Comparison of ENCODE assay signal across 18 cellular contexts in genomic region chr19:49213791-49214190, GRCh38. TPM values are rescaled to one million over a fixed set of nuclear protein-coding genes. Genes with fewer than 3 reads are reported as not detected.
A peak's percentile ranks its signal among the peaks of the same experiment; 100 is the strongest.
DNase-seq lines count a peak whose midpoint lies in the region; ATAC-seq and TF ChIP-seq lines count a peak whose summit lies in the region.
"Had no signal": no experiment of that assay in that cellular context is flagged by ENCODE, and none has a peak within 500 bp of the region (broad histone marks: within the 10 kb centered on the region; RNA-seq: fewer than 3 reads in every experiment).

No MANE protein-coding gene starts in this region.

- H3K36me3 ChIP-seq in SK-N-SH (replicated peaks in 1 of 2; ENCODE audit: control insufficient read depth in 1 of 2, insufficient read depth in 2 of 2, low read length in 1 of 2) = peaks cover 0 to 26% of the 10 kb centered on the region in 2 experiments
- peaks cover 5% of the 10 kb centered on the region for H3K36me3 ChIP-seq in mucosa of descending colon (ENCODE audit: low read depth)

- H3K9me3 ChIP-seq in SK-N-SH (no peaks in the 10 kb centered on the region), mucosa of descending colon (no peaks in the 10 kb centered on the region)
- H3K9me3 ChIP-seq: tibial artery had no signal

- peaks cover under 1% of the 10 kb centered on the region; the same call in 1 of the 2 replicates for H3K27me3 ChIP-seq in SK-N-SH (ENCODE audit: insufficient read depth)
- H3K27me3 ChIP-seq: tibial artery had no signal

- H3K4me3 Mint-ChIP-seq in chondrocyte (ENCODE audit: unreplicated experiment) = no peak overlapping the region
- no peak overlapping the region for H3K4me3 Mint-ChIP-seq in activated naive CD8-positive, alpha-beta T cell treated with anti-CD3 and anti-CD28 coated beads, Interleukin-2, amount 50 U/mL, for 24 hours
- H3K4me3 Mint-ChIP-seq: activated B cell treated with CpG ODN at 0.5 μM for 24 hours; activated T-cell treated with anti-CD3 and anti-CD28 coated beads, Interleukin-2, amount 50 U/mL, for 24 hours had no signal

- H3K9ac ChIP-seq in SK-N-SH = no peak overlapping the region
- H3K9ac ChIP-seq: GM23248 had no signal

- H3K4me1 Mint-ChIP-seq in chondrocyte (ENCODE audit: low read depth) = peaks cover 6% of the 10 kb centered on the region
- peaks cover 9% of the 10 kb centered on the region for H3K4me1 Mint-ChIP-seq in activated naive CD8-positive, alpha-beta T cell treated with anti-CD3 and anti-CD28 coated beads, Interleukin-2, amount 50 U/mL, for 24 hours

- H2AFZ ChIP-seq in SK-N-SH (ENCODE audit: low read depth) = no peak overlapping the region
- H2AFZ ChIP-seq: GM23248 had no signal

- no peaks in the 10 kb centered on the region for H3K9me3 Mint-ChIP-seq in chondrocyte (ENCODE audit: low read depth)
- no peaks in the 10 kb centered on the region for H3K9me3 Mint-ChIP-seq in activated naive CD8-positive, alpha-beta T cell treated with anti-CD3 and anti-CD28 coated beads, Interleukin-2, amount 50 U/mL, for 24 hours
- H3K9me3 Mint-ChIP-seq: activated B cell treated with CpG ODN at 0.5 μM for 24 hours; activated T-cell treated with anti-CD3 and anti-CD28 coated beads, Interleukin-2, amount 50 U/mL, for 24 hours had no signal

- TF ChIP-seq RAD21 in SK-N-SH (IDR thresholded peaks at IDR 0.05; ENCODE audit: low read length) = no peak

- 83% methylated on average over 13 of the region's 13 CpGs for WGBS in SK-N-SH (ENCODE audit: low lambda C conversion rate)

- DNase-seq in SK-N-SH (no peak), LNCaP clone FGC (ENCODE audit: low read depth) (no peak), chondrocyte (ENCODE audit: low spot score) (no peak), retinal pigment epithelial cell (ENCODE audit: low read depth) (no peak), mucosa of descending colon (no peak)
- DNase-seq in activated naive CD8-positive, alpha-beta T cell treated with anti-CD3 and anti-CD28 coated beads, Interleukin-2, amount 50 U/mL, for 24 hours = no peak
- DNase-seq: ACHN; activated B cell treated with CpG ODN at 0.5 μM for 24 hours; activated T-cell treated with anti-CD3 and anti-CD28 coated beads, Interleukin-2, amount 50 U/mL, for 24 hours; amniotic stem cell; GM23248; mammary epithelial cell; NCI-H2081 treated with DMSO at 0.1 percent for 48 hours; tibial artery had no signal

- H3K9me2 ChIP-seq in SK-N-SH = no peaks in the 10 kb centered on the region

- POLR2A ChIA-PET in SK-N-SH (lab: Yijun Ruan, JAX) = no interaction called here

- CTCF ChIA-PET in SK-N-SH (lab: Yijun Ruan, JAX) = interaction anchor here (1.0 to 6.7 kb wide), 6 partner anchors 12 to 215 kb away, joined by 3 to 48 read pairs (median 6); no protein-coding TSS in a partner anchor

- peak; percentile 46 for TF ChIP-seq CTCF in SK-N-SH (IDR thresholded peaks at IDR 0.05)
- peak; percentile 25; the same call in 1 of the 2 replicates for TF ChIP-seq CTCF in LNCaP clone FGC (IDR thresholded peaks at IDR 0.05; ENCODE audit: control insufficient read depth, extremely low read depth, insufficient read depth)
- peak; percentile 54 for TF ChIP-seq CTCF in chondrocyte (IDR thresholded peaks at IDR 0.05)
- TF ChIP-seq CTCF in retinal pigment epithelial cell (conservative IDR thresholded peaks at IDR 0.05; ENCODE audit: low read depth, low read length) = peak; percentile 26
- TF ChIP-seq CTCF in mucosa of descending colon (IDR thresholded peaks at IDR 0.05) = no peak

- no peak overlapping the region for H3K27ac Mint-ChIP-seq in chondrocyte (ENCODE audit: unreplicated experiment)
- H3K27ac Mint-ChIP-seq in activated naive CD8-positive, alpha-beta T cell treated with anti-CD3 and anti-CD28 coated beads, Interleukin-2, amount 50 U/mL, for 24 hours = no peak overlapping the region
- H3K27ac Mint-ChIP-seq: activated B cell treated with CpG ODN at 0.5 μM for 24 hours; activated T-cell treated with anti-CD3 and anti-CD28 coated beads, Interleukin-2, amount 50 U/mL, for 24 hours had no signal

- H3F3A ChIP-seq in SK-N-SH (replicated peaks; ENCODE audit: insufficient read depth) = peaks cover 15% of the 10 kb centered on the region

- intact Hi-C loops in mucosa of descending colon (cut with DNase I, micrococcal nuclease) = no loop called here

- no peaks in the 10 kb centered on the region for H4K20me1 ChIP-seq in SK-N-SH (ENCODE audit: insufficient read depth)

- H3K27me3 Mint-ChIP-seq in chondrocyte (ENCODE audit: low read depth) = peaks cover 1% of the 10 kb centered on the region
- H3K27me3 Mint-ChIP-seq in activated naive CD8-positive, alpha-beta T cell treated with anti-CD3 and anti-CD28 coated beads, Interleukin-2, amount 50 U/mL, for 24 hours = peaks cover 2% of the 10 kb centered on the region
- H3K27me3 Mint-ChIP-seq: activated B cell treated with CpG ODN at 0.5 μM for 24 hours had no signal

- H3K4me2 ChIP-seq in SK-N-SH = no peak overlapping the region

- no peak overlapping the region for H3K27ac ChIP-seq in SK-N-SH (ENCODE audit: low read depth in 2 of 2, low read length in 1 of 2)
- H3K27ac ChIP-seq: coronary artery, GM23248, tibial artery had no signal

- H3K4me1 ChIP-seq in SK-N-SH (ENCODE audit: control insufficient read depth in 1 of 2, insufficient read depth in 2 of 2, low read depth in 1 of 2, low read length in 1 of 2) (no peaks in the 10 kb centered on the region), mucosa of descending colon (ENCODE audit: low read depth) (no peaks in the 10 kb centered on the region)
- H3K4me1 ChIP-seq: tibial artery had no signal

- TF ChIP-seq EP300 in SK-N-SH (IDR thresholded peaks at IDR 0.05; ENCODE audit: borderline replicate concordance in 1 of 2, low read depth in 1 of 2, low read length in 1 of 2) = no peak

- no peak for ATAC-seq in SK-N-SH treated with all-trans-retinoic acid at 6 μM for 48 hours
- ATAC-seq in mucosa of descending colon = no peak
- ATAC-seq in activated naive CD8-positive, alpha-beta T cell treated with anti-CD3 and anti-CD28 coated beads, Interleukin-2, amount 50 U/mL, for 24 hours = no peak
- no peak for ATAC-seq in HG03439 (IDR thresholded peaks at IDR 0.05; ENCODE audit: unreplicated experiment)

- no peak overlapping the region for H3K4me3 ChIP-seq in SK-N-SH (ENCODE audit: low read depth in 2 of 2, low read length in 1 of 2)
- H3K4me3 ChIP-seq in LNCaP clone FGC (ENCODE audit: low read depth, low read length) = no peak overlapping the region
- H3K4me3 ChIP-seq in retinal pigment epithelial cell (ENCODE audit: low read length) = no peak overlapping the region
- no peak overlapping the region for H3K4me3 ChIP-seq in mucosa of descending colon
- H3K4me3 ChIP-seq: coronary artery, GM23248, tibial artery had no signal

- H3K36me3 Mint-ChIP-seq in chondrocyte (ENCODE audit: low read depth) = peaks cover 17% of the 10 kb centered on the region
- no peaks in the 10 kb centered on the region for H3K36me3 Mint-ChIP-seq in activated naive CD8-positive, alpha-beta T cell treated with anti-CD3 and anti-CD28 coated beads, Interleukin-2, amount 50 U/mL, for 24 hours (ENCODE audit: low read depth)

- no peaks in the 10 kb centered on the region for H3K79me2 ChIP-seq in SK-N-SH (ENCODE audit: insufficient read depth)

TF ChIP-seq in SK-N-SH, 30 proteins besides CTCF, POLR2A, EP300 and RAD21 (continues in another document):
- TF ChIP-seq PBX3 (IDR thresholded peaks at IDR 0.05) (no peak), MEF2A (IDR thresholded peaks at IDR 0.05; ENCODE audit: borderline replicate concordance, low read depth) (no peak), USF1 (IDR thresholded peaks at IDR 0.05; ENCODE audit: borderline replicate concordance, low read depth) (no peak)

TF ChIP-seq in SK-N-SH treated with all-trans-retinoic acid at 6 μM for 48 hours, 23 proteins besides CTCF, POLR2A, EP300 and RAD21 (continues in another document):
- TF ChIP-seq BACH2 (CRISPR knock-in tag; IDR thresholded peaks at IDR 0.05; ENCODE audit: borderline replicate concordance) (no peak), ISL1 (CRISPR knock-in tag; IDR thresholded peaks at IDR 0.05) (no peak), ZNF8 (CRISPR knock-in tag; IDR thresholded peaks at IDR 0.05) (no peak), ESRRG (CRISPR knock-in tag; IDR thresholded peaks at IDR 0.05) (no peak), TCF4 (CRISPR knock-in tag; IDR thresholded peaks at IDR 0.05; ENCODE audit: borderline replicate concordance) (no peak), ZFP30 (CRISPR knock-in tag; IDR thresholded peaks at IDR 0.05) (no peak), ZNF565 (CRISPR knock-in tag; conservative IDR thresholded peaks at IDR 0.05; ENCODE audit: low read depth) (no peak), ZNF70 (CRISPR knock-in tag; IDR thresholded peaks at IDR 0.05) (no peak), RARB (CRISPR knock-in tag; IDR thresholded peaks at IDR 0.05) (no peak), GLIS3 (CRISPR knock-in tag; IDR thresholded peaks at IDR 0.05) (no peak)
- TF ChIP-seq, protein P1, sequence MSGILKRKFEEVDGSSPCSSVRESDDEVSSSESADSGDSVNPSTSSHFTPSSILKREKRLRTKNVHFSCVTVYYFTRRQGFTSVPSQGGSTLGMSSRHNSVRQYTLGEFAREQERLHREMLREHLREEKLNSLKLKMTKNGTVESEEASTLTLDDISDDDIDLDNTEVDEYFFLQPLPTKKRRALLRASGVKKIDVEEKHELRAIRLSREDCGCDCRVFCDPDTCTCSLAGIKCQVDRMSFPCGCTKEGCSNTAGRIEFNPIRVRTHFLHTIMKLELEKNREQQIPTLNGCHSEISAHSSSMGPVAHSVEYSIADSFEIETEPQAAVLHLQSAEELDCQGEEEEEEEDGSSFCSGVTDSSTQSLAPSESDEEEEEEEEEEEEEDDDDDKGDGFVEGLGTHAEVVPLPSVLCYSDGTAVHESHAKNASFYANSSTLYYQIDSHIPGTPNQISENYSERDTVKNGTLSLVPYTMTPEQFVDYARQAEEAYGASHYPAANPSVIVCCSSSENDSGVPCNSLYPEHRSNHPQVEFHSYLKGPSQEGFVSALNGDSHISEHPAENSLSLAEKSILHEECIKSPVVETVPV (CRISPR knock-in tag; IDR thresholded peaks at IDR 0.05) = no peak

RNA-seq across cellular contexts. Expression of gene TRPM4, which starts 56.2 kb away (rescaled TPM):
- polyA plus RNA-seq in SK-N-SH (2012; rRNA removed) = 16.9 and 20.6 TPM in 2 replicates
- 5.4 and 8.1 TPM in 2 replicates for polyA plus RNA-seq in SK-N-SH (2012; cell fraction: cytosol; rRNA removed)
- polyA plus RNA-seq in SK-N-SH (2012; cell fraction: nucleus; rRNA removed) = 147 and 193 TPM in 2 replicates
- total RNA-seq in chondrocyte (42.2 to 53.4 TPM (median 50.2 TPM) in 3 replicates), mucosa of descending colon (100 to 1,000 TPM; 182 to 398 (median 274) TPM)
- total RNA-seq: activated B cell treated with CpG ODN at 0.5 μM for 24 hours had no signal

RNA-seq across cellular contexts. Expression of gene HRC, which starts 58.6 kb away (rescaled TPM):
- not detected in 2 replicates for polyA plus RNA-seq in SK-N-SH (2012; rRNA removed)
- polyA plus RNA-seq in SK-N-SH (2012; cell fraction: cytosol; rRNA removed) = 0.04 TPM in 1 of 2 replicates, not detected in the other
- polyA plus RNA-seq in SK-N-SH (2012; cell fraction: nucleus; rRNA removed) = 0.04 and 0.12 TPM in 2 replicates
- total RNA-seq in chondrocyte (not detected in 3 replicates), mucosa of descending colon (1 to 10 TPM in 2 of 3 donors, under 1 TPM in 1; 0.73 to 1.9 (median 1.2) TPM)
- total RNA-seq: activated B cell treated with CpG ODN at 0.5 μM for 24 hours, fibroblast of lung, GM23248, mammary epithelial cell had no signal
- polyA plus RNA-seq: GM23248, mammary epithelial cell had no signal
